1 cellular context compared by ENCODE assay signal in the genomic region with DNA sequence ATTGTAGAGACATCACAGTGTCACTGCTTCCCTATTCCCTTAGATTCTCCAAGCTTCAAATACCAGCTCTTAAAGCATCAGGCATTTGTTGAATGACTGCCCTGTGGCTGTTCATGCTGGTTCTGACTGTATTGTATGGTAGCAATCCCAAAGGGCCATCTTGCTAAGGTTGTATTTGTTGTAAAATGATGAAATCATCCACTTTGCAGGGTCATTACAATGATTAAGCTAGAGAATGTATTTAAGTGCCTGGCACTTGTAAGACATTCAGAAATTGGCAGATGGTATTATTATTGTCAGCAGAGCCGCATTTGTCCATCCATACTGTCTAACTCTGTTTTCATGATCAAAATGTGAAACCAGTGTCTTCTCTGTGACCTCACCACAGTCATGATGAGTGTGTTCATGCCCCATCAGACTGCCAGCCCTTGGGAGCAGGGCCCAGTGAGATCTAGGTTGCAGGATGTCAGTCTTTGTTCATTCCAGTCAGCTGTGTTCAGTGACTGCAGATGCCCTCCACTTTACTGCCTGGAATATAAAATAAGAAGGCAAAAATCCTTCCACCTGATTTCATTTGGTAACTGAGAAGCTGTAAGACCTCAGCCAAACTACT.
TF ChIP-seq lines count a peak whose summit lies in the region.

No MANE protein-coding gene starts in this region.

TF ChIP-seq in IMR-90, 13 proteins besides CTCF, POLR2A, EP300 and RAD21:
- no peak for TF ChIP-seq MAFK (IDR thresholded peaks at IDR 0.05; ENCODE audit: low read depth, low read length)
